In genomic region chr12:113242018-113242418, GRCh38 we compare ENCODE assay signal across 1 cellular context.
TF ChIP-seq lines count a peak whose summit lies in the region.

No MANE protein-coding gene starts in this region.

TF ChIP-seq in GM23338, 12 proteins besides CTCF, POLR2A, EP300 and RAD21 (continued from another document):
- TF ChIP-seq, protein P1, sequence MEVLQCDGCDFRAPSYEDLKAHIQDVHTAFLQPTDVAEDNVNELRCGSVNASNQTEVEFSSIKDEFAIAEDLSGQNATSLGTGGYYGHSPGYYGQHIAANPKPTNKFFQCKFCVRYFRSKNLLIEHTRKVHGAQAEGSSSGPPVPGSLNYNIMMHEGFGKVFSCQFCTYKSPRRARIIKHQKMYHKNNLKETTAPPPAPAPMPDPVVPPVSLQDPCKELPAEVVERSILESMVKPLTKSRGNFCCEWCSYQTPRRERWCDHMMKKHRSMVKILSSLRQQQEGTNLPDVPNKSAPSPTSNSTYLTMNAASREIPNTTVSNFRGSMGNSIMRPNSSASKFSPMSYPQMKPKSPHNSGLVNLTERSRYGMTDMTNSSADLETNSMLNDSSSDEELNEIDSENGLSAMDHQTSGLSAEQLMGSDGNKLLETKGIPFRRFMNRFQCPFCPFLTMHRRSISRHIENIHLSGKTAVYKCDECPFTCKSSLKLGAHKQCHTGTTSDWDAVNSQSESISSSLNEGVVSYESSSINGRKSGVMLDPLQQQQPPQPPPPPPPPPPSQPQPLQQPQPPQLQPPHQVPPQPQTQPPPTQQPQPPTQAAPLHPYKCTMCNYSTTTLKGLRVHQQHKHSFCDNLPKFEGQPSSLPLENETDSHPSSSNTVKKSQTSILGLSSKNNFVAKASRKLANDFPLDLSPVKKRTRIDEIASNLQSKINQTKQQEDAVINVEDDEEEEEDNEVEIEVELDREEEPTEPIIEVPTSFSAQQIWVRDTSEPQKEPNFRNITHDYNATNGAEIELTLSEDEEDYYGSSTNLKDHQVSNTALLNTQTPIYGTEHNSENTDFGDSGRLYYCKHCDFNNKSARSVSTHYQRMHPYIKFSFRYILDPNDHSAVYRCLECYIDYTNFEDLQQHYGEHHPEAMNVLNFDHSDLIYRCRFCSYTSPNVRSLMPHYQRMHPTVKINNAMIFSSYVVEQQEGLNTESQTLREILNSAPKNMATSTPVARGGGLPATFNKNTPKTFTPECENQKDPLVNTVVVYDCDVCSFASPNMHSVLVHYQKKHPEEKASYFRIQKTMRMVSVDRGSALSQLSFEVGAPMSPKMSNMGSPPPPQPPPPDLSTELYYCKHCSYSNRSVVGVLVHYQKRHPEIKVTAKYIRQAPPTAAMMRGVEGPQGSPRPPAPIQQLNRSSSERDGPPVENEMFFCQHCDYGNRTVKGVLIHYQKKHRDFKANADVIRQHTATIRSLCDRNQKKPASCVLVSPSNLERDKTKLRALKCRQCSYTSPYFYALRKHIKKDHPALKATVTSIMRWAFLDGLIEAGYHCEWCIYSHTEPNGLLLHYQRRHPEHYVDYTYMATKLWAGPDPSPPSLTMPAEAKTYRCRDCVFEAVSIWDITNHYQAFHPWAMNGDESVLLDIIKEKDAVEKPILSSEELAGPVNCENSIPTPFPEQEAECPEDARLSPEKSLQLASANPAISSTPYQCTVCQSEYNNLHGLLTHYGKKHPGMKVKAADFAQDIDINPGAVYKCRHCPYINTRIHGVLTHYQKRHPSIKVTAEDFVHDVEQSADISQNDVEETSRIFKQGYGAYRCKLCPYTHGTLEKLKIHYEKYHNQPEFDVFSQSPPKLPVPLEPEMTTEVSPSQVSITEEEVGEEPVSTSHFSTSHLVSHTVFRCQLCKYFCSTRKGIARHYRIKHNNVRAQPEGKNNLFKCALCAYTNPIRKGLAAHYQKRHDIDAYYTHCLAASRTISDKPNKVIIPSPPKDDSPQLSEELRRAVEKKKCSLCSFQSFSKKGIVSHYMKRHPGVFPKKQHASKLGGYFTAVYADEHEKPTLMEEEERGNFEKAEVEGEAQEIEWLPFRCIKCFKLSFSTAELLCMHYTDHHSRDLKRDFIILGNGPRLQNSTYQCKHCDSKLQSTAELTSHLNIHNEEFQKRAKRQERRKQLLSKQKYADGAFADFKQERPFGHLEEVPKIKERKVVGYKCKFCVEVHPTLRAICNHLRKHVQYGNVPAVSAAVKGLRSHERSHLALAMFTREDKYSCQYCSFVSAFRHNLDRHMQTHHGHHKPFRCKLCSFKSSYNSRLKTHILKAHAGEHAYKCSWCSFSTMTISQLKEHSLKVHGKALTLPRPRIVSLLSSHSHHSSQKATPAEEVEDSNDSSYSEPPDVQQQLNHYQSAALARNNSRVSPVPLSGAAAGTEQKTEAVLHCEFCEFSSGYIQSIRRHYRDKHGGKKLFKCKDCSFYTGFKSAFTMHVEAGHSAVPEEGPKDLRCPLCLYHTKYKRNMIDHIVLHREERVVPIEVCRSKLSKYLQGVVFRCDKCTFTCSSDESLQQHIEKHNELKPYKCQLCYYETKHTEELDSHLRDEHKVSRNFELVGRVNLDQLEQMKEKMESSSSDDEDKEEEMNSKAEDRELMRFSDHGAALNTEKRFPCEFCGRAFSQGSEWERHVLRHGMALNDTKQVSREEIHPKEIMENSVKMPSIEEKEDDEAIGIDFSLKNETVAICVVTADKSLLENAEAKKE (CRISPR knock-in tag; IDR thresholded peaks at IDR 0.05) = no peak
